1 cellular context compared by ENCODE assay signal in genomic region chr20:48578397-48579098, GRCh38.
TF ChIP-seq lines count a peak whose summit lies in the region.

No MANE protein-coding gene starts in this region.

TF ChIP-seq in H1, 55 proteins besides CTCF, POLR2A, EP300 and RAD21 (continued from another document):
- no peak for TF ChIP-seq TAF1 (IDR thresholded peaks at IDR 0.05; ENCODE audit: low read depth, low read length)
